In genomic region chr10:128017825-128018224, GRCh38 we compare ENCODE assay signal across 15 cellular contexts.
"Had no signal": no experiment of that assay in that cellular context is flagged by ENCODE, and none has a peak within 500 bp of the region (broad histone marks: within the 10 kb centered on the region; RNA-seq: fewer than 3 reads in every experiment).

No MANE protein-coding gene starts in this region.

- H3K4me1 ChIP-seq: tibial artery had no signal

- H3K4me3 Mint-ChIP-seq: activated naive CD8-positive, alpha-beta T cell treated with anti-CD3 and anti-CD28 coated beads, Interleukin-2, amount 10 ng/mL, durations not matched to agents 7 days and 5 days; activated T-cell treated with anti-CD3 and anti-CD28 coated beads, Interleukin-2, amount 50 U/mL, for 4 hours; mesothelial cell of epicardium had no signal

- H3K4me1 Mint-ChIP-seq: mesothelial cell of epicardium had no signal

- H3K27me3 Mint-ChIP-seq: activated naive CD8-positive, alpha-beta T cell treated with anti-CD3 and anti-CD28 coated beads, Interleukin-2, amount 10 ng/mL, durations not matched to agents 7 days and 5 days had no signal

- H3K36me3 Mint-ChIP-seq: activated naive CD8-positive, alpha-beta T cell treated with anti-CD3 and anti-CD28 coated beads, Interleukin-2, amount 10 ng/mL, durations not matched to agents 7 days and 5 days; brain; mesothelial cell of epicardium; natural killer cell treated with Interleukin-12 subunit alpha and Interleukin-12 subunit beta and Interleukin-15 and Interleukin-18, amount 100 ng/mL, for 72 hours had no signal

- H3K9me3 ChIP-seq: tibial artery had no signal

- DNase-seq: activated CD4-positive, CD25-positive, alpha-beta regulatory T cell treated with anti-CD3 and anti-CD28 coated beads, Interleukin-2, amount 50 U/mL, for 72 hours; activated gamma-delta T cell treated with Interleukin-2 at 50 U/mL for 16 hours; activated naive CD8-positive, alpha-beta T cell treated with anti-CD3 and anti-CD28 coated beads, Interleukin-2, amount 10 ng/mL, durations not matched to agents 7 days and 5 days; activated T-cell treated with anti-CD3 and anti-CD28 coated beads, Interleukin-2, amount 50 U/mL, for 4 hours; caudate nucleus; hypothalamus; kidney; stimulated activated naive CD4-positive, alpha-beta T cell treated with Interleukin-2 at 50 U/mL for 16 hours had no signal

- H3K36me3 ChIP-seq: tibial artery had no signal

- H3K27ac ChIP-seq: SK-N-MC, tibial artery had no signal

- H3K4me3 ChIP-seq: lung, SK-N-MC, tibial artery had no signal

- H3K27ac Mint-ChIP-seq: activated naive CD8-positive, alpha-beta T cell treated with anti-CD3 and anti-CD28 coated beads, Interleukin-2, amount 10 ng/mL, durations not matched to agents 7 days and 5 days; mesothelial cell of epicardium had no signal

- ATAC-seq: left lobe of liver had no signal

- H3K9me3 Mint-ChIP-seq: activated naive CD8-positive, alpha-beta T cell treated with anti-CD3 and anti-CD28 coated beads, Interleukin-2, amount 10 ng/mL, durations not matched to agents 7 days and 5 days; activated T-cell treated with anti-CD3 and anti-CD28 coated beads, Interleukin-2, amount 50 U/mL, for 4 hours; brain; mesothelial cell of epicardium; natural killer cell treated with Interleukin-12 subunit alpha and Interleukin-12 subunit beta and Interleukin-15 and Interleukin-18, amount 100 ng/mL, for 72 hours had no signal
